In the genomic region with DNA sequence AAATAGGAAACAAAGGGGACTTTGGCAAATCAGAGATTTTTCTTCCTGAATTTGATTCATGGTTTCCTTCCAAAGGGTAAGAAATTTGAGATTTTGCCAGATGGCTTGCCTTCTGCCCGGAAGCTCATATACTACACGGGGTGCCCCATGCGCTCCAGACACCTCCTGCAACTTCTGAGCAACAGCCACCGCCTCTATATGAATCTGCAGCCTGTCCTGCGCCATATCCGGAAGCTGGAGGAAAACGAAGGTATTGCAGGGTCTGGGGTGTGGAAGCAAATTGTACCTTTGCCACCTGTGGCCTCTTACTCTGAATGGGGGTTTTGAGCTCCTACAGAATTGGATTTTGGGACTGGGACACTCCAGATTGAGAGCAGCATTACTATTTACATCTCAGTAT, we compare ENCODE assay signal across 22 cellular contexts.
"Had no signal": no experiment of that assay in that cellular context is flagged by ENCODE, and none has a peak within 500 bp of the region (broad histone marks: within the 10 kb centered on the region; RNA-seq: fewer than 3 reads in every experiment).

No MANE protein-coding gene starts in this region.

- H3K27me3 ChIP-seq: colonic mucosa, stomach had no signal

- H3K4me1 ChIP-seq: colonic mucosa, stomach had no signal

- DNase-seq: activated CD4-positive, alpha-beta T cell treated with anti-CD3 and anti-CD28 coated beads, Interleukin-2, amount 10 ng/mL, durations not matched to agents 7 days and 5 days; activated CD8-positive, alpha-beta T cell treated with anti-CD3 and anti-CD28 coated beads, Interleukin-2, amount 10 ng/mL, durations not matched to agents 7 days and 5 days; activated naive CD4-positive, alpha-beta T cell treated with Interleukin-2 at 50 U/mL for 16 hours; activated naive CD8-positive, alpha-beta T cell treated with anti-CD3 and anti-CD28 coated beads, Interleukin-2, amount 10 ng/mL, durations not matched to agents 7 days and 5 days; activated T-cell treated with anti-CD3 and anti-CD28 coated beads, Interleukin-2, amount 50 U/mL, for 24 hours; amygdala; central memory CD4-positive, alpha-beta T cell; colonic mucosa; erythroblast; foreskin melanocyte; hypothalamus; islet precursor cell; mammary epithelial cell; naive B cell; psoas muscle; right cardiac atrium; small intestine; stimulated activated CD4-positive, alpha-beta T cell treated with anti-CD3 and anti-CD28 coated beads, Interleukin-4, amount 100 ng/mL, for 24 hours; stomach; T-helper 9 cell had no signal

- H3K9me3 ChIP-seq: colonic mucosa, psoas muscle, stomach had no signal

- ATAC-seq: activated CD8-positive, alpha-beta T cell treated with anti-CD3 and anti-CD28 coated beads, Interleukin-2, amount 10 ng/mL, durations not matched to agents 7 days and 5 days; left lobe of liver; psoas muscle; right cardiac atrium; stimulated activated effector memory CD8-positive, alpha-beta T cell treated with anti-CD3 and anti-CD28 coated beads, Interleukin-12 subunit alpha, Interleukin-12 subunit beta, amount 100 ng/mL, for 72 hours had no signal

- H3K27ac ChIP-seq: colonic mucosa, psoas muscle, stomach had no signal

- H3K36me3 ChIP-seq: colonic mucosa had no signal

- H3K4me3 ChIP-seq: colonic mucosa, psoas muscle, stomach had no signal
